8 cellular contexts compared by ENCODE assay signal in the genomic region with DNA sequence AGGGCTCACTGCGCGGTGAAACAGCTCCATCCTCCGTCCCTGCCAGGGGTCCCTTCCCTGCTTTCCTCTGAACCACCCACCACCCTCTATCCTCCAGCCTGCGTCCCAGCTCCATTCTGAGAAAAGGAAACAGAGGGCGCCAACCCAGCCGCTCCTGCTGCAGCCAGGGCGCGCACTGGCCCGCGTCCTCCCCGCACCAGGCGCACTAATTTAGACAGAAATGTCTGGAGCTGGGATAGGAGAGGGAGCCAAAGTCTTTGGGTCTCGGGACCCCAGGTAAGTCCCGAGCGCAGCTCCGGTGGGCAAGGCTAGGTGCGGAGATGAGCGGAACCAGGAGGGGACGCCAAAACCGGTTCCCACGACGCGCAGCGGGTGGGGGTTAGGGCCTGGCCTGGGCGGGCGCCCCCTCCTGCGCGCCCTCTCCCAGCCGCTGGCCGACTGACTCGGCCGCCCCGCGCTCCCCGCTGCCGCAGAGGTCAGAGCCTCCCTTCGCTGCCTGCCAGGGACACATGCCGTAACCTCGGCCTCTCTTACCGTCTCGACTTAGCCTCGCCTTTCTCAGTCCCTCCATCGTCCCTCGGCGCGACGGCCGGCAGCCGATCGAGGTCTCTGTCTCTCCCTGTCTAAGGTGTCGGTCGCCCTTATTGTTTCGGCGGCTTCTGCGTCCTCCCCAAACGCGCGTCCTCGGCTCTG. TPM values are rescaled to one million over a fixed set of nuclear protein-coding genes. Genes with fewer than 3 reads are reported as not detected.
DNase-seq lines count a peak whose midpoint lies in the region; ATAC-seq, FAIRE-seq and TF ChIP-seq lines count a peak whose summit lies in the region.

No MANE protein-coding gene starts in this region.

- POLR2A ChIA-PET in PC-3 (lab: Charles Lee; ENCODE audit: unreplicated experiment), result interaction anchor here (0.6 kb wide), 1 partner anchor 11 kb away, joined by 3 read pairs; no protein-coding TSS in a partner anchor

- peaks cover 17% of the 10 kb centered on the region for H3K36me3 Mint-ChIP-seq in effector memory CD8-positive, alpha-beta T cell (ENCODE audit: insufficient read depth)
- H3K36me3 Mint-ChIP-seq in mesothelial cell of epicardium, result no peaks in the 10 kb centered on the region

- H3K27ac Mint-ChIP-seq in effector memory CD8-positive, alpha-beta T cell, result no peak overlapping the region
- peak overlapping the region; percentile 86 for H3K27ac Mint-ChIP-seq in mesothelial cell of epicardium

- no peaks in the 10 kb centered on the region for H3K9me3 ChIP-seq in PC-3 (ENCODE audit: low read length)

- H4K20me1 ChIP-seq in PC-3 (ENCODE audit: low read length), result peaks cover 30% of the 10 kb centered on the region

- H3K9ac ChIP-seq in PC-3 (ENCODE audit: low read length), result peak overlapping the region; percentile 86

- H3K9me3 Mint-ChIP-seq in effector memory CD8-positive, alpha-beta T cell, result no peaks in the 10 kb centered on the region
- no peaks in the 10 kb centered on the region for H3K9me3 Mint-ChIP-seq in mesothelial cell of epicardium

- intact Hi-C loops in PC-3 (cut with micrococcal nuclease), result no loop called here

- 0 out of 2 replicates have a peak, but pooled peaks cover 3% of the 10 kb centered on the region for H3K36me3 ChIP-seq in PC-3 (ENCODE audit: low read depth, low read length)

- peaks cover 4% of the 10 kb centered on the region for H3F3A ChIP-seq in PC-3 (ENCODE audit: low read length, unreplicated experiment)

- peak; percentile 42 for TF ChIP-seq CTCF in PC-3 (conservative IDR thresholded peaks at IDR 0.05; ENCODE audit: low read depth, low read length)
- no peak for TF ChIP-seq CTCF in mesothelial cell of epicardium (IDR thresholded peaks at IDR 0.05; ENCODE audit: unreplicated experiment)

- peaks cover 34 to 61% of the 10 kb centered on the region in 2 donors for H3K27me3 Mint-ChIP-seq in effector memory CD8-positive, alpha-beta T cell
- H3K27me3 Mint-ChIP-seq in mesothelial cell of epicardium (ENCODE audit: low read depth), result peaks cover 56% of the 10 kb centered on the region

- H2AFZ ChIP-seq in PC-3 (ENCODE audit: low read length), result no peak overlapping the region

- no peak for FAIRE-seq in urothelium cell line (lab: Jason Lieb, UNC)

- peaks cover 37% of the 10 kb centered on the region for H3K4me1 ChIP-seq in PC-3 (ENCODE audit: insufficient read depth, low read length)

- no peaks in the 10 kb centered on the region for H3K9me2 ChIP-seq in PC-3 (replicated peaks; ENCODE audit: low read length)

- peaks cover 38% of the 10 kb centered on the region for H3K79me2 ChIP-seq in PC-3 (ENCODE audit: low read length)

- peak overlapping the region; percentile 74 to 89 for H3K4me3 Mint-ChIP-seq in effector memory CD8-positive, alpha-beta T cell
- H3K4me3 Mint-ChIP-seq in mesothelial cell of epicardium, result peak overlapping the region; percentile 92

- peaks cover 23 to 28% of the 10 kb centered on the region in 2 donors for H3K4me1 Mint-ChIP-seq in effector memory CD8-positive, alpha-beta T cell (ENCODE audit: low read depth in 2 of 2)
- peaks cover 34% of the 10 kb centered on the region for H3K4me1 Mint-ChIP-seq in mesothelial cell of epicardium

- H3K27ac ChIP-seq in PC-3 (ENCODE audit: low read length), result peak overlapping the region; percentile 37

- CTCF ChIA-PET in PC-3 (lab: Charles Lee), result no interaction called here

- peak; percentile 45 for DNase-seq in ELR (ENCODE audit: low read depth)
- peak; percentile 28 for DNase-seq in PC-3
- DNase-seq in effector memory CD8-positive, alpha-beta T cell, result no peak
- no peak for DNase-seq in mesothelial cell of epicardium (ENCODE audit: low spot score in 2 of 2, unreplicated experiment in 2 of 2)
- DNase-seq in urothelium cell line (ENCODE audit: low spot score), result peak; percentile 52
- no peak for DNase-seq in activated CD4-positive, CD25-positive, alpha-beta regulatory T cell (lab: John Stamatoyannopoulos, UW)
- no peak for DNase-seq in activated gamma-delta T cell treated with Interleukin-2 at 50 U/mL for 16 hours

- ATAC-seq in PC-3 (no peak; the same call in 1 of the 2 replicates), GM18870 (IDR thresholded peaks at IDR 0.05; ENCODE audit: unreplicated experiment) (no peak)
- no peak for ATAC-seq in effector memory CD8-positive, alpha-beta T cell (replicated peaks)

- H3K4me2 ChIP-seq in PC-3 (ENCODE audit: low read length), result peak overlapping the region; percentile 99

- H3K27me3 ChIP-seq in PC-3 (ENCODE audit: low read length), result peaks cover 6% of the 10 kb centered on the region

- peak overlapping the region; percentile 98 for H3K4me3 ChIP-seq in PC-3 (ENCODE audit: low read length)

- BruUV-seq in PC-3 (replicated peaks; lab: Mats Ljungman, UMichigan), result no TSS peak

RNA-seq across cellular contexts. Expression of a gene that starts 2.0 kb away (rescaled TPM):
- 51.2 and 56.9 TPM in 2 replicates for total RNA-seq in PC-3 (2014; rRNA removed)
- total RNA-seq in mesothelial cell of epicardium, result 25.9 to 29.1 TPM (median 28.5 TPM) in 3 replicates

RNA-seq across cellular contexts. Expression of a gene that starts 24.0 kb away (rescaled TPM):
- total RNA-seq in PC-3 (2014; rRNA removed) (28.9 and 29.5 TPM in 2 replicates), mesothelial cell of epicardium (26.6 to 29.5 TPM (median 28.2 TPM) in 3 replicates)

Comparison
In these comparisons a context has a peak if more than half of its experiments do, and no peak if none do; other contexts are left out.
1. DNase-seq: peak in ELR (single experiment), PC-3 (single experiment) and urothelium cell line (single experiment); none in effector memory CD8-positive, alpha-beta T cell (0 of 3), mesothelial cell of epicardium (0 of 2), activated CD4-positive, CD25-positive, alpha-beta regulatory T cell (0 of 4) and activated gamma-delta T cell treated with Interleukin-2 at 50 U/mL for 16 hours (single experiment).